Comparison of ENCODE assay signal across 1 cellular context in the genomic region with DNA sequence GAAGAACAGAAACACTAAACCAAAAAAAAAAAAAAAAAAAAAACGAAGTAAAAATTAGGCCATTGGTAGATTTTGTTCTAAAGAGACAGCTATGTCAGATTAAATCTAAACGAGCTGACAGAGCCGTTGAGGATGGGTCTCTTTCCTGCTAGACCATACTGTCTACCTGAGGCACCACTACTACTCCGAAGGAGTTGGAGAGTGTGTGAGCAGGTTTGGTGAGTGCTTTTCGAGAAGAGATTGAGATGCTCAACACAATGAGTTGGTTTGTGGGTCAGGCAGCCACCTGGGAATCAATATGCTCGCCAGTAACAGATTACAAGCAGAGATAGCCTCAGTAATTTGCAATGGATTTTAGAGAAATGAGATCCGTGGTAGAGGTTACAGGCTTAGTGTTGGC.
TF ChIP-seq lines count a peak whose summit lies in the region.

No MANE protein-coding gene starts in this region.

TF ChIP-seq in WTC11, 78 proteins besides CTCF, POLR2A, EP300 and RAD21 (continued from another document):
- no peak for TF ChIP-seq TEAD1 (CRISPR knock-in tag; IDR thresholded peaks at IDR 0.05)
- TF ChIP-seq, protein P1, sequence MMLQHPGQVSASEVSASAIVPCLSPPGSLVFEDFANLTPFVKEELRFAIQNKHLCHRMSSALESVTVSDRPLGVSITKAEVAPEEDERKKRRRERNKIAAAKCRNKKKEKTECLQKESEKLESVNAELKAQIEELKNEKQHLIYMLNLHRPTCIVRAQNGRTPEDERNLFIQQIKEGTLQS (CRISPR knock-in tag; conservative IDR thresholded peaks at IDR 0.05): no peak
